In the genomic region with DNA sequence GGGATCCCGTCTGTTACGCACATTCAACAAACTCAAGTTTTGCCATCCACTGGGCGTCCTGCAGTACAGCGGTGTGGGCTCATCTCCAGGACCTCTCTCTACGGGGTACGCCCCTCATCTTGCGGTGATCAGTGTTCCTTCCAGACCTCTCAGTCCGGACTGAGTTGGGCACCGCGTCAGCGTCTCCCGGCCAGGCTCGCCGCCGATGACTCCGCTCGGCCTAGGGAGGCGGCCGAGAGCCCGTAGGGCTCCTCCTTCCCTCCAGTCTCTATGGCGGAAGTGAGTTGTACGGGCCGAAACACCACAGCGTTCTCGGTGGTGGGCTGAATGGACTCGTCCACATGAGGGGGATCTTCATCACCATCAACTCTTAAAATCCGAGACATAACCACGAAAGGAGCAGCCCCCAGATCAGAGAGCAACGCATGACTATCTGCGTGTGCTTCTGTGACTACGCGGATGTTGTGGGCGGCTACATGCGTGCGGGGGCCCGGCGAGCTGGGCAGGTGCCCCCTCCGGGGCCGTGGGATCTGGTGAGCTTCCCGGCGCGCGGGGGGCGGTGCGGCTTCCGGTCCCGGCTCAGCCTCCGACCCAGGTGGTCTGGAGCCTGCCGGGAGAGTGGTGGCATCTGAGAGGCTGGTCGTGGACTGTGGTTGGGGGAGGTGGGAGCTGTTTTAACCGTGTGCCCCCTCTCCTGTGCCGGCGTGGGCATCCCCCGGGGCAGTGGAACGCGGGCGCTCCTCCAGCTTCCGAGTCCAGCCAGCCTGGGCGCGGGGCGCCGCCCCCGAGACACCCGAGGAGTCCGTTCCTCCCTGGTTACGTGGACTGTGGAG, we compare ENCODE assay signal across 8 cellular contexts. TPM values are rescaled to one million over a fixed set of nuclear protein-coding genes. Genes with fewer than 3 reads are reported as not detected.
A peak's percentile ranks its signal among the peaks of the same experiment; 100 is the strongest.
DNase-seq lines count a peak whose midpoint lies in the region; ATAC-seq and TF ChIP-seq lines count a peak whose summit lies in the region.

A gene with protein sequence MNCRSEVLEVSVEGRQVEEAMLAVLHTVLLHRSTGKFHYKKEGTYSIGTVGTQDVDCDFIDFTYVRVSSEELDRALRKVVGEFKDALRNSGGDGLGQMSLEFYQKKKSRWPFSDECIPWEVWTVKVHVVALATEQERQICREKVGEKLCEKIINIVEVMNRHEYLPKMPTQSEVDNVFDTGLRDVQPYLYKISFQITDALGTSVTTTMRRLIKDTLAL (plus strand): TSS at position 569 of the 833 bp plus-strand sequence. CDS start 3,673 bp downstream, outside the sequence.

- TF ChIP-seq CTCF in PC-3 (conservative IDR thresholded peaks at IDR 0.05; ENCODE audit: low read depth, low read length), result peak; percentile 80

- TF ChIP-seq POLR2A in erythroblast (IDR thresholded peaks at IDR 0.05; ENCODE audit: low read length), result peak; percentile 72

- CTCF ChIA-PET in PC-3 (lab: Charles Lee), result interaction anchor here (0.6 to 2.3 kb wide), 12 partner anchors 12 to 936 kb away, joined by 3 to 22 read pairs (median 4); a partner anchor contains a TSS

- H3K4me2 ChIP-seq in PC-3 (ENCODE audit: low read length), result peak within 1 kb of the TSS; percentile 88

- DNase-seq in DMS79 (lab: John Stamatoyannopoulos, UW) (peak; percentile 67), PC-3 (peak; percentile 95), erythroblast (lab: John Stamatoyannopoulos, UW) (peak; percentile 96)
- peak; percentile 94 for DNase-seq in Jurkat, Clone E6-1 (ENCODE audit: low read depth, low spot score)
- DNase-seq in activated T-cell treated with anti-CD3 and anti-CD28 coated beads, Interleukin-2, amount 50 U/mL, for 1 hour, result peak; percentile 88
- DNase-seq in stimulated activated CD8-positive, alpha-beta memory T cell treated with anti-CD3 and anti-CD28 coated beads, Interleukin-7, amount 100 ng/mL, for 24 hours (ENCODE audit: low read depth), result peak; percentile 66

- H3K4me1 ChIP-seq in PC-3 (ENCODE audit: insufficient read depth, low read length), result peaks cover 20% of the 10 kb centered on the region
- H3K4me1 ChIP-seq in mucosa of rectum (ENCODE audit: control insufficient read depth in 2 of 2, insufficient read depth in 2 of 2, low read length in 2 of 2), result peaks cover 12 to 18% of the 10 kb centered on the region in 2 donors

- peak within 1 kb of the TSS; percentile 66 for H3K27ac ChIP-seq in PC-3 (ENCODE audit: low read length)
- H3K27ac ChIP-seq in mucosa of rectum (ENCODE audit: low read depth in 2 of 2, low read length in 2 of 2), result peak within 1 kb of the TSS; percentile 81 to 89

- ATAC-seq in GM21619 (IDR thresholded peaks at IDR 0.05; ENCODE audit: unreplicated experiment), result peak; percentile 93
- ATAC-seq in PC-3, result peak; percentile 98

- no peaks in the 10 kb centered on the region for H3K9me3 ChIP-seq in PC-3 (ENCODE audit: low read length)
- no peaks in the 10 kb centered on the region for H3K9me3 ChIP-seq in mucosa of rectum (ENCODE audit: control insufficient read depth in 2 of 2, low read length in 2 of 2)

- peak within 1 kb of the TSS; percentile 91 for H2AFZ ChIP-seq in PC-3 (ENCODE audit: low read length)

- no peaks in the 10 kb centered on the region for H3K27me3 ChIP-seq in PC-3 (ENCODE audit: low read length)
- no peaks in the 10 kb centered on the region for H3K27me3 ChIP-seq in mucosa of rectum (ENCODE audit: control insufficient read depth in 2 of 2, insufficient read depth in 2 of 2, low read length in 2 of 2)

- H3K36me3 ChIP-seq in PC-3 (ENCODE audit: low read depth, low read length) (peaks cover 15% of the 10 kb centered on the region; the same call in 1 of the 2 replicates), mucosa of rectum (ENCODE audit: control insufficient read depth in 2 of 2, insufficient read depth in 2 of 2, low read length in 2 of 2) (peaks cover 8 to 15% of the 10 kb centered on the region in 2 donors)

- intact Hi-C loops in PC-3 (cut with micrococcal nuclease), result loop anchor here (1.0 kb wide), 1 partner anchor 44 kb away; no protein-coding TSS in a partner anchor

- H3K9me2 ChIP-seq in PC-3 (replicated peaks; ENCODE audit: low read length), result no peaks in the 10 kb centered on the region

- H3K79me2 ChIP-seq in PC-3 (ENCODE audit: low read length), result peaks cover 48% of the 10 kb centered on the region

- H3K4me3 ChIP-seq in Jurkat, Clone E6-1 (ENCODE audit: low read length), result peak within 1 kb of the TSS; percentile 88
- H3K4me3 ChIP-seq in PC-3 (ENCODE audit: low read length) (peak within 1 kb of the TSS; percentile 83), mucosa of rectum (ENCODE audit: low read length in 2 of 2) (peak within 1 kb of the TSS; percentile 80 to 95)

- H4K20me1 ChIP-seq in PC-3 (ENCODE audit: low read length), result peaks cover 24% of the 10 kb centered on the region

- peak within 1 kb of the TSS; percentile 90 for H3K9ac ChIP-seq in PC-3 (ENCODE audit: low read length)
- H3K9ac ChIP-seq in mucosa of rectum (ENCODE audit: low read depth in 1 of 2, low read length in 2 of 2), result peak within 1 kb of the TSS; percentile 86 to 91

- POLR2A ChIA-PET in PC-3 (lab: Charles Lee; ENCODE audit: unreplicated experiment), result interaction anchor here (0.6 to 1.0 kb wide), 3 partner anchors 18 to 656 kb away, joined by 3 to 8 read pairs (median 4); a partner anchor contains a TSS

- BruUV-seq in PC-3 (replicated peaks; lab: Mats Ljungman, UMichigan), result no TSS peak

- no peaks in the 10 kb centered on the region for H3F3A ChIP-seq in PC-3 (ENCODE audit: low read length, unreplicated experiment)

RNA-seq across cellular contexts. Expression of the gene that starts here (rescaled TPM):
- polyA plus RNA-seq in Jurkat, Clone E6-1 (2012; ENCODE audit: insufficient read depth, insufficient read length), result 46.5 TPM
- total RNA-seq in PC-3 (2014; rRNA removed), result 110 and 167 TPM in 2 replicates

Comparison
In these comparisons a context has a peak if more than half of its experiments do, and no peak if none do; other contexts are left out.
1. Peak in every context shown above with its lines: DNase-seq, ATAC-seq, H3K4me3 ChIP-seq and H3K27ac ChIP-seq.